1 cellular context compared by ENCODE assay signal in the genomic region with DNA sequence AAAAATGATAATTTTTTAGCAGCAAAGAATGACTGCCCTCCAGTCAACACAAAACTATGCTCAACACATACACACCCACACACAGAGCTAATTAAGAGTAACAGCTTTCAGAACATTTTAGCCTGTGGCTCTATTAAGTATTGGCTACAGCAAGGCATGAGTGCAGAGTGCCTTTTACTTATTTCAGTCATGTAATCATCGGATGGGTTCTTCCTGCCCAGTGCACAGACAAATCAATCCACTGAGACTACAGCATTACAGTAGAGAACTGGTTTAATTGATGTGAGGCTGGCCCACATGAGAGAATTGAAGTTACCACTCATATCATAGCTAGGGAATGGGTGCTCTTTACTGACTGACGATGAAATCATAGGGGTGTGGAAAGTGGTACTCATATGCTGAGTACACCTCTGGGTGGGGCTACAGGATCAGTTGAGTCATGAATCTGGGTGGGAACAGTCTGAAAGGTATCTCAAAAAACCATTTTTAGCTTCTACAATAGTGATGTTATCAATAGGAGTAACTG.
TF ChIP-seq lines count a peak whose summit lies in the region.

No MANE protein-coding gene starts in this region.

TF ChIP-seq in H1, 55 proteins besides CTCF, POLR2A, EP300 and RAD21 (continued from another document):
- TF ChIP-seq, protein P1, sequence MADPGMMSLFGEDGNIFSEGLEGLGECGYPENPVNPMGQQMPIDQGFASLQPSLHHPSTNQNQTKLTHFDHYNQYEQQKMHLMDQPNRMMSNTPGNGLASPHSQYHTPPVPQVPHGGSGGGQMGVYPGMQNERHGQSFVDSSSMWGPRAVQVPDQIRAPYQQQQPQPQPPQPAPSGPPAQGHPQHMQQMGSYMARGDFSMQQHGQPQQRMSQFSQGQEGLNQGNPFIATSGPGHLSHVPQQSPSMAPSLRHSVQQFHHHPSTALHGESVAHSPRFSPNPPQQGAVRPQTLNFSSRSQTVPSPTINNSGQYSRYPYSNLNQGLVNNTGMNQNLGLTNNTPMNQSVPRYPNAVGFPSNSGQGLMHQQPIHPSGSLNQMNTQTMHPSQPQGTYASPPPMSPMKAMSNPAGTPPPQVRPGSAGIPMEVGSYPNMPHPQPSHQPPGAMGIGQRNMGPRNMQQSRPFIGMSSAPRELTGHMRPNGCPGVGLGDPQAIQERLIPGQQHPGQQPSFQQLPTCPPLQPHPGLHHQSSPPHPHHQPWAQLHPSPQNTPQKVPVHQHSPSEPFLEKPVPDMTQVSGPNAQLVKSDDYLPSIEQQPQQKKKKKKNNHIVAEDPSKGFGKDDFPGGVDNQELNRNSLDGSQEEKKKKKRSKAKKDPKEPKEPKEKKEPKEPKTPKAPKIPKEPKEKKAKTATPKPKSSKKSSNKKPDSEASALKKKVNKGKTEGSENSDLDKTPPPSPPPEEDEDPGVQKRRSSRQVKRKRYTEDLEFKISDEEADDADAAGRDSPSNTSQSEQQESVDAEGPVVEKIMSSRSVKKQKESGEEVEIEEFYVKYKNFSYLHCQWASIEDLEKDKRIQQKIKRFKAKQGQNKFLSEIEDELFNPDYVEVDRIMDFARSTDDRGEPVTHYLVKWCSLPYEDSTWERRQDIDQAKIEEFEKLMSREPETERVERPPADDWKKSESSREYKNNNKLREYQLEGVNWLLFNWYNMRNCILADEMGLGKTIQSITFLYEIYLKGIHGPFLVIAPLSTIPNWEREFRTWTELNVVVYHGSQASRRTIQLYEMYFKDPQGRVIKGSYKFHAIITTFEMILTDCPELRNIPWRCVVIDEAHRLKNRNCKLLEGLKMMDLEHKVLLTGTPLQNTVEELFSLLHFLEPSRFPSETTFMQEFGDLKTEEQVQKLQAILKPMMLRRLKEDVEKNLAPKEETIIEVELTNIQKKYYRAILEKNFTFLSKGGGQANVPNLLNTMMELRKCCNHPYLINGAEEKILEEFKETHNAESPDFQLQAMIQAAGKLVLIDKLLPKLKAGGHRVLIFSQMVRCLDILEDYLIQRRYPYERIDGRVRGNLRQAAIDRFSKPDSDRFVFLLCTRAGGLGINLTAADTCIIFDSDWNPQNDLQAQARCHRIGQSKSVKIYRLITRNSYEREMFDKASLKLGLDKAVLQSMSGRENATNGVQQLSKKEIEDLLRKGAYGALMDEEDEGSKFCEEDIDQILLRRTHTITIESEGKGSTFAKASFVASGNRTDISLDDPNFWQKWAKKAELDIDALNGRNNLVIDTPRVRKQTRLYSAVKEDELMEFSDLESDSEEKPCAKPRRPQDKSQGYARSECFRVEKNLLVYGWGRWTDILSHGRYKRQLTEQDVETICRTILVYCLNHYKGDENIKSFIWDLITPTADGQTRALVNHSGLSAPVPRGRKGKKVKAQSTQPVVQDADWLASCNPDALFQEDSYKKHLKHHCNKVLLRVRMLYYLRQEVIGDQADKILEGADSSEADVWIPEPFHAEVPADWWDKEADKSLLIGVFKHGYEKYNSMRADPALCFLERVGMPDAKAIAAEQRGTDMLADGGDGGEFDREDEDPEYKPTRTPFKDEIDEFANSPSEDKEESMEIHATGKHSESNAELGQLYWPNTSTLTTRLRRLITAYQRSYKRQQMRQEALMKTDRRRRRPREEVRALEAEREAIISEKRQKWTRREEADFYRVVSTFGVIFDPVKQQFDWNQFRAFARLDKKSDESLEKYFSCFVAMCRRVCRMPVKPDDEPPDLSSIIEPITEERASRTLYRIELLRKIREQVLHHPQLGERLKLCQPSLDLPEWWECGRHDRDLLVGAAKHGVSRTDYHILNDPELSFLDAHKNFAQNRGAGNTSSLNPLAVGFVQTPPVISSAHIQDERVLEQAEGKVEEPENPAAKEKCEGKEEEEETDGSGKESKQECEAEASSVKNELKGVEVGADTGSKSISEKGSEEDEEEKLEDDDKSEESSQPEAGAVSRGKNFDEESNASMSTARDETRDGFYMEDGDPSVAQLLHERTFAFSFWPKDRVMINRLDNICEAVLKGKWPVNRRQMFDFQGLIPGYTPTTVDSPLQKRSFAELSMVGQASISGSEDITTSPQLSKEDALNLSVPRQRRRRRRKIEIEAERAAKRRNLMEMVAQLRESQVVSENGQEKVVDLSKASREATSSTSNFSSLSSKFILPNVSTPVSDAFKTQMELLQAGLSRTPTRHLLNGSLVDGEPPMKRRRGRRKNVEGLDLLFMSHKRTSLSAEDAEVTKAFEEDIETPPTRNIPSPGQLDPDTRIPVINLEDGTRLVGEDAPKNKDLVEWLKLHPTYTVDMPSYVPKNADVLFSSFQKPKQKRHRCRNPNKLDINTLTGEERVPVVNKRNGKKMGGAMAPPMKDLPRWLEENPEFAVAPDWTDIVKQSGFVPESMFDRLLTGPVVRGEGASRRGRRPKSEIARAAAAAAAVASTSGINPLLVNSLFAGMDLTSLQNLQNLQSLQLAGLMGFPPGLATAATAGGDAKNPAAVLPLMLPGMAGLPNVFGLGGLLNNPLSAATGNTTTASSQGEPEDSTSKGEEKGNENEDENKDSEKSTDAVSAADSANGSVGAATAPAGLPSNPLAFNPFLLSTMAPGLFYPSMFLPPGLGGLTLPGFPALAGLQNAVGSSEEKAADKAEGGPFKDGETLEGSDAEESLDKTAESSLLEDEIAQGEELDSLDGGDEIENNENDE (IDR thresholded peaks at IDR 0.05; ENCODE audit: insufficient replicate concordance, low read length): no peak
- no peak for TF ChIP-seq ZNF274 (IDR thresholded peaks at IDR 0.05; ENCODE audit: borderline replicate concordance, extremely low read depth, low read length)
- no peak for TF ChIP-seq MAFK (IDR thresholded peaks at IDR 0.05; ENCODE audit: low read depth, low read length)
